ENCODE assay signal across 9 cellular contexts in genomic region chr20:20466341-20466879, GRCh38.
DNase-seq lines count a peak whose midpoint lies in the region; ATAC-seq and TF ChIP-seq lines count a peak whose summit lies in the region.
"Had no signal": no experiment of that assay in that cellular context is flagged by ENCODE, and none has a peak within 500 bp of the region (broad histone marks: within the 10 kb centered on the region; RNA-seq: fewer than 3 reads in every experiment).

No MANE protein-coding gene starts in this region.

- no peaks in the 10 kb centered on the region for H3F3A ChIP-seq in smooth muscle cell (ENCODE audit: low read depth)

- no peak for TF ChIP-seq CTCF in NB4 (IDR thresholded peaks at IDR 0.05; ENCODE audit: low read depth, low read length)
- TF ChIP-seq CTCF in foreskin fibroblast (IDR thresholded peaks at IDR 0.05; ENCODE audit: low read depth, low read length) = no peak
- no peak for TF ChIP-seq CTCF in smooth muscle cell (IDR thresholded peaks at IDR 0.05; ENCODE audit: borderline replicate concordance, insufficient read depth, poor library complexity, severe bottlenecking)

- H3K9me3 ChIP-seq in smooth muscle cell (replicated peaks; ENCODE audit: low read depth) = no peaks in the 10 kb centered on the region

- H3K27ac Mint-ChIP-seq in activated naive CD4-positive, alpha-beta T cell treated with anti-CD3 and anti-CD28 coated beads, Interleukin-2, amount 50 U/mL, for 24 hours = peak overlapping the region; percentile 21

- no peak overlapping the region for H3K4me3 Mint-ChIP-seq in activated naive CD4-positive, alpha-beta T cell treated with anti-CD3 and anti-CD28 coated beads, Interleukin-2, amount 50 U/mL, for 24 hours
- H3K4me3 Mint-ChIP-seq: central memory CD8-positive, alpha-beta T cell had no signal

- peaks cover 12% of the 10 kb centered on the region for H3K36me3 Mint-ChIP-seq in activated naive CD4-positive, alpha-beta T cell treated with anti-CD3 and anti-CD28 coated beads, Interleukin-2, amount 50 U/mL, for 24 hours

- H3K4me2 ChIP-seq in smooth muscle cell = no peak overlapping the region

- H3K9me3 Mint-ChIP-seq in activated naive CD4-positive, alpha-beta T cell treated with anti-CD3 and anti-CD28 coated beads, Interleukin-2, amount 50 U/mL, for 24 hours = no peaks in the 10 kb centered on the region
- H3K9me3 Mint-ChIP-seq: central memory CD8-positive, alpha-beta T cell had no signal

- H3K4me3 ChIP-seq in NB4 (ENCODE audit: low read depth, low read length) = no peak overlapping the region
- H3K4me3 ChIP-seq in foreskin fibroblast (ENCODE audit: low read depth in 1 of 2, low read length in 2 of 2) = no peak overlapping the region
- no peak overlapping the region for H3K4me3 ChIP-seq in smooth muscle cell

- no peaks in the 10 kb centered on the region for H3K27me3 Mint-ChIP-seq in activated naive CD4-positive, alpha-beta T cell treated with anti-CD3 and anti-CD28 coated beads, Interleukin-2, amount 50 U/mL, for 24 hours
- H3K27me3 Mint-ChIP-seq: central memory CD8-positive, alpha-beta T cell had no signal

- H4K20me1 ChIP-seq in smooth muscle cell (ENCODE audit: low read depth) = no peaks in the 10 kb centered on the region

- TF ChIP-seq POLR2A in NB4 (IDR thresholded peaks at IDR 0.05; ENCODE audit: extremely low read depth, insufficient read length) = no peak

- H3K79me2 ChIP-seq in smooth muscle cell (ENCODE audit: low read depth) = no peaks in the 10 kb centered on the region

- peak; percentile 82 for ATAC-seq in HG02588 (IDR thresholded peaks at IDR 0.05; ENCODE audit: unreplicated experiment)

- no peak overlapping the region for H3K9ac ChIP-seq in smooth muscle cell (ENCODE audit: low read depth)

- DNase-seq in activated naive CD4-positive, alpha-beta T cell (lab: John Stamatoyannopoulos, UW) = no peak
- DNase-seq in NB4 (ENCODE audit: low read depth) (peak; percentile 96), foreskin fibroblast (peak; percentile 72 to 92), smooth muscle cell (lab: John Stamatoyannopoulos, UW; ENCODE audit: unreplicated experiment) (no peak), SIG-M5 (lab: John Stamatoyannopoulos, UW) (no peak)
- DNase-seq in effector CD8-positive, alpha-beta T cell (lab: John Stamatoyannopoulos, UW) = no peak

- no peaks in the 10 kb centered on the region for H3K4me1 Mint-ChIP-seq in activated naive CD4-positive, alpha-beta T cell treated with anti-CD3 and anti-CD28 coated beads, Interleukin-2, amount 50 U/mL, for 24 hours
- H3K4me1 Mint-ChIP-seq: central memory CD8-positive, alpha-beta T cell had no signal

- H3K27me3 ChIP-seq in smooth muscle cell (ENCODE audit: low read depth) = no peaks in the 10 kb centered on the region

- no peaks in the 10 kb centered on the region for H3K36me3 ChIP-seq in smooth muscle cell (ENCODE audit: low read depth)

- H2AFZ ChIP-seq in smooth muscle cell (ENCODE audit: low read depth) = no peak overlapping the region

- WGBS in smooth muscle cell (ENCODE audit: low lambda C conversion rate) = 46% methylated on average over 4 of the region's 4 CpGs

- H3K27ac ChIP-seq in smooth muscle cell (ENCODE audit: low read depth) = no peak overlapping the region

- peaks cover 34% of the 10 kb centered on the region for H3K4me1 ChIP-seq in smooth muscle cell (ENCODE audit: low read depth)

Comparison
In these comparisons a context has a peak if more than half of its experiments do, and no peak if none do; other contexts are left out.
1. DNase-seq: peak in NB4 (single experiment) and foreskin fibroblast (2 of 2); none in activated naive CD4-positive, alpha-beta T cell (0 of 4), effector CD8-positive, alpha-beta T cell (single experiment), smooth muscle cell (single experiment) and SIG-M5 (single experiment).